ENCODE assay signal across 25 cellular contexts in genomic region chr10:96889415-96890171, GRCh38. TPM values are rescaled to one million over a fixed set of nuclear protein-coding genes. Genes with fewer than 3 reads are reported as not detected.
DNase-seq lines count a peak whose midpoint lies in the region; ATAC-seq and TF ChIP-seq lines count a peak whose summit lies in the region.
"Had no signal": no experiment of that assay in that cellular context is flagged by ENCODE, and none has a peak within 500 bp of the region (broad histone marks: within the 10 kb centered on the region; RNA-seq: fewer than 3 reads in every experiment).

No MANE protein-coding gene starts in this region.

- peaks cover 20 to 42% of the 10 kb centered on the region in 2 donors for H3K36me3 Mint-ChIP-seq in CD14-positive monocyte
- peaks cover 34% of the 10 kb centered on the region for H3K36me3 Mint-ChIP-seq in GM23338 (ENCODE audit: low read depth)

- no peaks in the 10 kb centered on the region for H3K9me2 ChIP-seq in GM23338 (ENCODE audit: insufficient read depth)

- H3K4me3 Mint-ChIP-seq in CD14-positive monocyte (peak overlapping the region in 1 of 2 donors; percentile 35), GM23338 (no peak overlapping the region)
- H3K4me3 Mint-ChIP-seq in stimulated activated naive CD8-positive, alpha-beta T cell treated with anti-CD3 and anti-CD28 coated beads, Interleukin-15, amount 100 ng/mL, for 72 hours = no peak overlapping the region
- H3K4me3 Mint-ChIP-seq: activated naive CD4-positive, alpha-beta T cell treated with anti-CD3 and anti-CD28 coated beads for 36 hours; activated T-cell treated with anti-CD3 and anti-CD28 coated beads, Interleukin-2, amount 50 U/mL, for 4 hours; central memory CD8-positive, alpha-beta T cell; stimulated activated effector memory CD8-positive, alpha-beta T cell treated with anti-CD3 and anti-CD28 coated beads, Interleukin-12 subunit alpha, Interleukin-12 subunit beta, amount 100 ng/mL, for 72 hours had no signal

- no peak overlapping the region for H3K4me3 ChIP-seq in GM23338
- no peak overlapping the region for H3K4me3 ChIP-seq in left lung
- H3K4me3 ChIP-seq in aorta (ENCODE audit: low read length in 2 of 2) = no peak overlapping the region
- H3K4me3 ChIP-seq: dorsolateral prefrontal cortex, skin epidermis, thoracic aorta had no signal

- no peak overlapping the region for H2AFZ ChIP-seq in GM23338

- no peak overlapping the region for H3K27ac ChIP-seq in GM23338 (ENCODE audit: low read depth)
- H3K27ac ChIP-seq in left lung = peak overlapping the region in 1 of 2 donors; percentile 39
- no peak overlapping the region for H3K27ac ChIP-seq in aorta (ENCODE audit: low read depth in 1 of 2, low read length in 2 of 2)
- H3K27ac ChIP-seq: dorsolateral prefrontal cortex, skin epidermis, thoracic aorta had no signal

- intact Hi-C loops in CD14-positive monocyte (cut with micrococcal nuclease) = no loop called here
- intact Hi-C loops in left lung (cut with DNase I) = no loop called here
- intact Hi-C loops in aorta (cut with DNase I) = no loop called here

- H3K27me3 Mint-ChIP-seq in CD14-positive monocyte (ENCODE audit: low read depth in 3 of 3) = no peaks in the 10 kb centered on the region
- peaks cover 5% of the 10 kb centered on the region for H3K27me3 Mint-ChIP-seq in GM23338 (ENCODE audit: insufficient read depth, low read depth, poor library complexity)
- H3K27me3 Mint-ChIP-seq in stimulated activated naive CD8-positive, alpha-beta T cell treated with anti-CD3 and anti-CD28 coated beads, Interleukin-15, amount 100 ng/mL, for 72 hours = no peaks in the 10 kb centered on the region
- H3K27me3 Mint-ChIP-seq: CD4-positive, alpha-beta memory T cell; central memory CD8-positive, alpha-beta T cell had no signal

- TF ChIP-seq CTCF in CD14-positive monocyte (IDR thresholded peaks at IDR 0.05) = no peak
- no peak for TF ChIP-seq CTCF in GM23338 (conservative IDR thresholded peaks at IDR 0.05; ENCODE audit: low read depth in 2 of 2)
- no peak for TF ChIP-seq CTCF in left lung (IDR thresholded peaks at IDR 0.05)

- H3K79me2 ChIP-seq in GM23338 (replicated peaks; ENCODE audit: insufficient read depth) = peaks cover 83% of the 10 kb centered on the region

- ATAC-seq in GM23338 (no peak), left lung (peak; percentile 75), aorta (ENCODE audit: low FRiP score) (no peak), HG03571 (IDR thresholded peaks at IDR 0.05; ENCODE audit: unreplicated experiment) (no peak)
- no peak for ATAC-seq in stimulated activated naive CD8-positive, alpha-beta T cell treated with anti-CD3 and anti-CD28 coated beads, Interleukin-15, amount 100 ng/mL, for 72 hours
- ATAC-seq: activated T-cell treated with anti-CD3 and anti-CD28 coated beads, Interleukin-2, amount 50 U/mL, for 4 hours; Right ventricle myocardium inferior; stimulated activated effector memory CD8-positive, alpha-beta T cell treated with anti-CD3 and anti-CD28 coated beads, Interleukin-12 subunit alpha, Interleukin-12 subunit beta, amount 100 ng/mL, for 72 hours had no signal

- H4K20me1 ChIP-seq in GM23338 (replicated peaks; ENCODE audit: insufficient read depth) = peaks cover 5% of the 10 kb centered on the region; the same call in 1 of the 2 replicates

- 89 to 98% methylated on average over 12 of the region's 12 CpGs for WGBS in aorta, 2 donors

- H3K4me1 Mint-ChIP-seq in CD14-positive monocyte (peaks cover 12% of the 10 kb centered on the region), GM23338 (peaks cover 12% of the 10 kb centered on the region)
- H3K4me1 Mint-ChIP-seq in stimulated activated naive CD8-positive, alpha-beta T cell treated with anti-CD3 and anti-CD28 coated beads, Interleukin-15, amount 100 ng/mL, for 72 hours = peaks cover 49% of the 10 kb centered on the region

- H3K27ac Mint-ChIP-seq in CD14-positive monocyte (peak overlapping the region; percentile 30 to 83 (median 68)), GM23338 (peak overlapping the region; percentile 32)
- H3K27ac Mint-ChIP-seq in stimulated activated naive CD8-positive, alpha-beta T cell treated with anti-CD3 and anti-CD28 coated beads, Interleukin-15, amount 100 ng/mL, for 72 hours = no peak overlapping the region
- H3K27ac Mint-ChIP-seq: activated naive CD4-positive, alpha-beta T cell treated with anti-CD3 and anti-CD28 coated beads for 36 hours; stimulated activated effector memory CD8-positive, alpha-beta T cell treated with anti-CD3 and anti-CD28 coated beads, Interleukin-12 subunit alpha, Interleukin-12 subunit beta, amount 100 ng/mL, for 72 hours had no signal

- H3K27me3 ChIP-seq in GM23338 (ENCODE audit: insufficient read depth) = no peaks in the 10 kb centered on the region
- H3K27me3 ChIP-seq in left lung = no peaks in the 10 kb centered on the region
- no peaks in the 10 kb centered on the region for H3K27me3 ChIP-seq in aorta (ENCODE audit: control insufficient read depth in 1 of 2, insufficient read depth in 2 of 2, low read length in 1 of 2)
- H3K27me3 ChIP-seq: dorsolateral prefrontal cortex had no signal

- H3K4me1 ChIP-seq in GM23338 (ENCODE audit: insufficient read depth) = peaks cover 15% of the 10 kb centered on the region
- peaks cover 0 to 14% of the 10 kb centered on the region in 2 donors for H3K4me1 ChIP-seq in left lung
- peaks cover 0 to 3% of the 10 kb centered on the region in 2 donors for H3K4me1 ChIP-seq in aorta (ENCODE audit: control insufficient read depth in 1 of 2, insufficient read depth in 2 of 2, low read length in 2 of 2)

- H3K9me3 Mint-ChIP-seq in CD14-positive monocyte = peaks cover 0 to 8% (median 0%) of the 10 kb centered on the region in 7 donors
- peaks cover 4% of the 10 kb centered on the region for H3K9me3 Mint-ChIP-seq in GM23338
- peaks cover 19 to 21% of the 10 kb centered on the region in 2 donors for H3K9me3 Mint-ChIP-seq in stimulated activated naive CD8-positive, alpha-beta T cell treated with anti-CD3 and anti-CD28 coated beads, Interleukin-15, amount 100 ng/mL, for 72 hours
- H3K9me3 Mint-ChIP-seq: central memory CD8-positive, alpha-beta T cell; stimulated activated effector memory CD8-positive, alpha-beta T cell treated with anti-CD3 and anti-CD28 coated beads, Interleukin-12 subunit alpha, Interleukin-12 subunit beta, amount 100 ng/mL, for 72 hours had no signal

- DNase-seq in CD14-positive monocyte (ENCODE audit: low spot score) (no peak), GM23338 (ENCODE audit: low spot score) (no peak), SHP77 (lab: John Stamatoyannopoulos, UW) (peak; percentile 79 to 81), left lung (no peak), aorta (no peak), kidney tubule cell (ENCODE audit: low spot score) (no peak)
- no peak for DNase-seq in stimulated activated naive CD8-positive, alpha-beta T cell treated with anti-CD3 and anti-CD28 coated beads, Interleukin-15, amount 100 ng/mL, for 72 hours
- DNase-seq: activated CD4-positive, CD25-positive, alpha-beta regulatory T cell treated with anti-CD3 and anti-CD28 coated beads, Interleukin-2, amount 50 U/mL, for 72 hours; activated naive CD4-positive, alpha-beta T cell treated with anti-CD3 and anti-CD28 coated beads for 36 hours; activated T-cell treated with anti-CD3 and anti-CD28 coated beads, Interleukin-2, amount 50 U/mL, for 4 hours; amniotic stem cell; CD4-positive, alpha-beta memory T cell; DND-41; dorsolateral prefrontal cortex; foreskin fibroblast; NCI-H1092 treated with DMSO at 0.1 percent for 48 hours; NCI-H1930; NCI-H526 treated with DMSO at 0.1 percent for 48 hours; stimulated activated CD4-positive, alpha-beta T cell treated with anti-CD3 and anti-CD28 coated beads, Interleukin-2, amount 100 ng/mL, for 24 hours had no signal

- no peaks in the 10 kb centered on the region for H3K36me3 ChIP-seq in GM23338 (ENCODE audit: insufficient read depth)
- H3K36me3 ChIP-seq in left lung = no peaks in the 10 kb centered on the region
- no peaks in the 10 kb centered on the region for H3K36me3 ChIP-seq in aorta (ENCODE audit: control insufficient read depth in 1 of 2, insufficient read depth in 2 of 2, low read length in 1 of 2)
- H3K36me3 ChIP-seq: thoracic aorta had no signal

- peaks cover 0 to 6% of the 10 kb centered on the region in 2 donors for H3K9me3 ChIP-seq in left lung
- H3K9me3 ChIP-seq in aorta (ENCODE audit: control insufficient read depth, low read length) = no peaks in the 10 kb centered on the region

- no peaks in the 10 kb centered on the region for H3F3A ChIP-seq in GM23338 (replicated peaks; ENCODE audit: low read depth)

- H3K4me2 ChIP-seq in GM23338 = peak overlapping the region; percentile 36

TF ChIP-seq in GM23338, 12 proteins besides CTCF, POLR2A, EP300 and RAD21 (continues in another document):
- TF ChIP-seq STAT1 (IDR thresholded peaks at IDR 0.05; ENCODE audit: unreplicated experiment) (no peak), CREB1 (CRISPR knock-in tag; IDR thresholded peaks at IDR 0.05; ENCODE audit: low read depth) (no peak), ZNF331 (CRISPR knock-in tag; IDR thresholded peaks at IDR 0.05; ENCODE audit: low read depth) (no peak), NANOG (IDR thresholded peaks at IDR 0.05; ENCODE audit: borderline replicate concordance) (no peak), ZNF114 (CRISPR knock-in tag; IDR thresholded peaks at IDR 0.05) (no peak), JUNB (IDR thresholded peaks at IDR 0.05; ENCODE audit: unreplicated experiment) (no peak), POLR2AphosphoS5 (IDR thresholded peaks at IDR 0.05; ENCODE audit: low read depth) (no peak), EZH2phosphoT487 (IDR thresholded peaks at IDR 0.05; ENCODE audit: unreplicated experiment) (no peak)

RNA-seq across cellular contexts. Expression of gene LCOR, which starts 57.5 kb away (rescaled TPM):
- polyA plus RNA-seq in CD14-positive monocyte (10 to 100 TPM in 1 of 2 donors, 1 to 10 TPM in 1; 10.0 to 11.8 TPM), GM23338 (2016; fragmentation: Nextera tagmentation; extraction: Ambion mirVana) (6.5 and 6.9 TPM in 2 replicates), aorta (1 to 10 TPM; 2.4 to 2.7 TPM)
- 14.9 and 18.6 TPM in 2 replicates for total RNA-seq in GM23338 (2014; rRNA removed; shearing (Covaris generic))
- total RNA-seq in left lung (10 to 100 TPM; 27.3 to 29.6 TPM), aorta (10 to 100 TPM; 36.4 to 38.9 TPM)

Comparison
In these comparisons a context has a peak if more than half of its experiments do, and no peak if none do; other contexts are left out.
1. DNase-seq: peak in SHP77 (2 of 2); none in CD14-positive monocyte (single experiment), GM23338 (single experiment), left lung (0 of 2), aorta (0 of 2), stimulated activated naive CD8-positive, alpha-beta T cell treated with anti-CD3 and anti-CD28 coated beads, Interleukin-15, amount 100 ng/mL, for 72 hours (0 of 2) and kidney tubule cell (single experiment).
2. H3K27ac Mint-ChIP-seq: peak in CD14-positive monocyte (7 of 7) and GM23338 (single experiment); none in stimulated activated naive CD8-positive, alpha-beta T cell treated with anti-CD3 and anti-CD28 coated beads, Interleukin-15, amount 100 ng/mL, for 72 hours (0 of 2).